Comparison of ENCODE assay signal across 7 cellular contexts in the genomic region with DNA sequence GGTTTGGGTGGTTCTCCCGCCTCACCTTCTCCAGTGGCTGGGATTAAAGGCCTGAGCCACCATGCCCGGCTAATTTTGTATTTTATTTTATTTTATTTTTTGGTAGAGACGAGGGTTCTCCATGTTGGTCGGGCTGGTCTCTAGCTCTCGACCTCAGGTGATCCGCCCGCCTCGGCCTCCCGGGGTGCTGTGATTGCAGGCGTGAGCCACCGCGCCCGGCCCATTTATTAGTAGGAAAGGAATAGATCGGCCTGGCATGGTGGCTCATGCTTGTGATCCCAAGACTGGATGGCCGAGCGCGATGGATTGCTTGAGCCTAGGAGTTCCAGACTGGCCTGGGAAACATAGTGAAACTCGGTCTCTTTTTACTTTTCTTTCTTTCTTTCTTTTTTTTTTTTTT.
"Had no signal": no experiment of that assay in that cellular context is flagged by ENCODE, and none has a peak within 500 bp of the region (broad histone marks: within the 10 kb centered on the region; RNA-seq: fewer than 3 reads in every experiment).

No MANE protein-coding gene starts in this region.

- H3K4me3 ChIP-seq: GM23248, HAP-1 had no signal

- H3K4me3 Mint-ChIP-seq: HFFc6 had no signal

- H3K9me3 ChIP-seq: HAP-1 had no signal

- H3K36me3 ChIP-seq: HAP-1 had no signal

- H3K27ac ChIP-seq: GM23248 had no signal

- H3K27ac Mint-ChIP-seq: HFFc6 had no signal

- ATAC-seq: HCT116 had no signal

- H3K4me1 ChIP-seq: HAP-1 had no signal

- DNase-seq: GM23248, GOT3, H7, HFFc6, IMR-90 had no signal
